ENCODE assay signal across 9 cellular contexts in the genomic region with DNA sequence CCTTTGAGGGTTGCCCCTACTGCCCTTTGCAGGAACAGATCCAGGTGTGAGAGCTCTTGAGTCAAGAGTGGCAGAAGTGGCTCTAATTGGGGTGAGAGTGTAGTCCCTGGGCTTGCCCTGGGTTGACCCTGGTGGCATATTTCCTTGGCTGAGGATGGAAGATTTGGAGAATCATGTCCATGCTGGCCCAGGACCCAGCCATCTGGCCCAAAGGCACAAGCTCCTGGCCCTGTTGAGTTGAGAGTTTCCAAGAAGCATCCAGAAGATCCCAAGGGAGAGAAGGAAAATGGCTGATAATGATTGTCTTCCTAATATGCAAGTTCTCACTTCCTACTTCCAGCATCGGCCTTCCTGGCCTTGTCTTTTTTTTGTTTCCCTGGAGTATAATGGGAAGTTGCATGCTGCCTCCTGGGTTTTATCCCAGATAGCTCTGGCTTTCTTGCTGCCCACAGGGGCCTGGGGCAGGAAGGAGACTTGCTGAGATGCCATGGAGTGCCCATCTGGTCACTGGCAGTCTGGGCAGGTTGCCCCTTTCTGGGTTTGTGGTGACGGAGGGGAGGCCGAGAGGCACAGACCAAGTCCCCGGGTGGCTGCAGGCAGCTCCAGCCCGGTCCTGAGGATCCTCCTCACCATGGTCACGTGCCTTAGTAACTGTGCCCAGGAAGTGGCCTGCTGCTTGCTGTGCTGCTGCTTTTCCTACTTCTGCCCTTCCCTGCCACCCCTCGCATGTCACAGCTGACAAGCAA. TPM values are rescaled to one million over a fixed set of nuclear protein-coding genes. Genes with fewer than 3 reads are reported as not detected.
DNase-seq lines count a peak whose midpoint lies in the region; ATAC-seq and TF ChIP-seq lines count a peak whose summit lies in the region.
"Had no signal": no experiment of that assay in that cellular context is flagged by ENCODE, and none has a peak within 500 bp of the region (broad histone marks: within the 10 kb centered on the region; RNA-seq: fewer than 3 reads in every experiment).

No MANE protein-coding gene starts in this region.

- H3K4me3 ChIP-seq in BLaER1 treated with 17β-estradiol and CSF1 and Interleukin-3, amounts not matched to agents 10 nM and 100 nM: peak overlapping the region in 4 of 10 experiments; percentile 2 to 9 (median 6); a peak in 4 of 20 replicates
- H3K4me3 ChIP-seq in dorsolateral prefrontal cortex (peak overlapping the region in 3 of 59 donors; percentile 9 to 18 (median 9)), neural progenitor cell (no peak overlapping the region)

- intact Hi-C loops in dorsolateral prefrontal cortex (cut with DNase I): loop anchor here (5.0 kb wide), 1 partner anchor 99 kb away; a partner anchor contains a TSS

- peak overlapping the region; percentile 81 to 92 (median 87) for H3K4me2 ChIP-seq in BLaER1 treated with 17β-estradiol and CSF1 and Interleukin-3, amounts not matched to agents 10 nM and 100 nM
- peak overlapping the region; percentile 65 for H3K4me2 ChIP-seq in neural progenitor cell

- peak overlapping the region in 10 of 11 experiments; percentile 34 to 67 (median 50); a peak in 17 of 22 replicates for H3K9ac ChIP-seq in BLaER1 treated with 17β-estradiol and CSF1 and Interleukin-3, amounts not matched to agents 10 nM and 100 nM
- H3K9ac ChIP-seq in neural progenitor cell: no peak overlapping the region

- peaks cover 49% of the 10 kb centered on the region for H3F3A ChIP-seq in neural progenitor cell (ENCODE audit: low read depth)

- H3K36me3 ChIP-seq in BLaER1 treated with 17β-estradiol and CSF1 and Interleukin-3, amounts not matched to agents 10 nM and 100 nM: peaks cover 43 to 88% (median 72%) of the 10 kb centered on the region in 11 experiments
- no peaks in the 10 kb centered on the region for H3K36me3 ChIP-seq in neural progenitor cell

- H3K27ac ChIP-seq in BLaER1 treated with 17β-estradiol and CSF1 and Interleukin-3, amounts not matched to agents 10 nM and 100 nM: peak overlapping the region; percentile 56 to 82 (median 66)
- H3K27ac ChIP-seq in dorsolateral prefrontal cortex: peak overlapping the region in 58 of 59 donors; percentile 12 to 88 (median 75)
- H3K27ac ChIP-seq in neural progenitor cell: peak overlapping the region; percentile 91

- no peaks in the 10 kb centered on the region for H3K36me3 Mint-ChIP-seq in neural progenitor cell

- TF ChIP-seq CTCF in dorsolateral prefrontal cortex (IDR thresholded peaks at IDR 0.05 in 54 of 56, conservative IDR thresholded peaks at IDR 0.05 in 2 of 56; ENCODE audit: low read depth in 1 of 56, partially characterized antibody in 56 of 56) (peak in 14 of 56 donors; percentile 10 to 39 (median 28)), neural progenitor cell (IDR thresholded peaks at IDR 0.05) (no peak)

- H3K27me3 ChIP-seq in BLaER1 treated with 17β-estradiol and CSF1 and Interleukin-3, amounts not matched to agents 10 nM and 100 nM: no peaks in the 10 kb centered on the region
- H3K27me3 ChIP-seq in dorsolateral prefrontal cortex (no peaks in the 10 kb centered on the region), neural progenitor cell (no peaks in the 10 kb centered on the region)

- H3K27me3 Mint-ChIP-seq in neural progenitor cell (ENCODE audit: insufficient read depth, low read depth): peaks cover 6% of the 10 kb centered on the region

- no peak overlapping the region for H2AFZ ChIP-seq in neural progenitor cell (replicated peaks)

- H3K4me1 ChIP-seq in BLaER1 treated with 17β-estradiol and CSF1 and Interleukin-3, amounts not matched to agents 10 nM and 100 nM: peaks cover 67 to 99% (median 90%) of the 10 kb centered on the region in 10 experiments
- peaks cover 68% of the 10 kb centered on the region for H3K4me1 ChIP-seq in neural progenitor cell

- peaks cover 0 to 8% (median 0%) of the 10 kb centered on the region in 11 experiments; a peak in 1 of 22 replicates for H4K20me1 ChIP-seq in BLaER1 treated with 17β-estradiol and CSF1 and Interleukin-3, amounts not matched to agents 10 nM and 100 nM
- no peaks in the 10 kb centered on the region for H4K20me1 ChIP-seq in neural progenitor cell (ENCODE audit: low read depth)

- H3K4me1 Mint-ChIP-seq in neural progenitor cell: peaks cover 63% of the 10 kb centered on the region

- no peaks in the 10 kb centered on the region for H3K9me3 ChIP-seq in BLaER1 treated with 17β-estradiol and CSF1 and Interleukin-3, amounts not matched to agents 10 nM and 100 nM (replicated peaks in 1 of 11)
- no peaks in the 10 kb centered on the region for H3K9me3 ChIP-seq in neural progenitor cell (ENCODE audit: low read depth)

- H3K79me2 ChIP-seq in neural progenitor cell (ENCODE audit: low read depth): no peaks in the 10 kb centered on the region

- ATAC-seq in GM18511 (IDR thresholded peaks at IDR 0.05; ENCODE audit: unreplicated experiment) (no peak), GM18519 (IDR thresholded peaks at IDR 0.05; ENCODE audit: low FRiP score, unreplicated experiment) (no peak), HG03280 (IDR thresholded peaks at IDR 0.05; ENCODE audit: unreplicated experiment) (no peak)

- no peaks in the 10 kb centered on the region for H3K9me3 Mint-ChIP-seq in neural progenitor cell

- H3K27ac Mint-ChIP-seq in neural progenitor cell: no peak overlapping the region

- DNase-seq in NCI-H2171 (lab: John Stamatoyannopoulos, UW): peak; percentile 43
- peak in 7 of 10 donors; percentile 39 to 85 (median 60) for DNase-seq in dorsolateral prefrontal cortex
- DNase-seq in neural progenitor cell (ENCODE audit: low spot score): no peak
- DNase-seq in 8988T: no peak
- DNase-seq: EL had no signal

- H3K4me3 Mint-ChIP-seq in neural progenitor cell: no peak overlapping the region

RNA-seq across cellular contexts. Expression of a gene that starts 55.3 kb away (rescaled TPM):
- total RNA-seq in dorsolateral prefrontal cortex: 100 to 1,000 TPM; 348 to 822 (median 535) TPM
- total RNA-seq in neural progenitor cell (ENCODE audit: low replicate concordance): 486 and 664 TPM in 2 replicates

Comparison
In these comparisons a context has a peak if more than half of its experiments do, and no peak if none do; other contexts are left out.
1. DNase-seq: peak in NCI-H2171 (single experiment) and dorsolateral prefrontal cortex (7 of 10); none in neural progenitor cell (single experiment) and 8988T (single experiment).
2. Peak in every context shown above with its lines, with median percentiles within 50 percentile points of each other: H3K27ac ChIP-seq.